Comparison of ENCODE assay signal across 23 cellular contexts in the genomic region with DNA sequence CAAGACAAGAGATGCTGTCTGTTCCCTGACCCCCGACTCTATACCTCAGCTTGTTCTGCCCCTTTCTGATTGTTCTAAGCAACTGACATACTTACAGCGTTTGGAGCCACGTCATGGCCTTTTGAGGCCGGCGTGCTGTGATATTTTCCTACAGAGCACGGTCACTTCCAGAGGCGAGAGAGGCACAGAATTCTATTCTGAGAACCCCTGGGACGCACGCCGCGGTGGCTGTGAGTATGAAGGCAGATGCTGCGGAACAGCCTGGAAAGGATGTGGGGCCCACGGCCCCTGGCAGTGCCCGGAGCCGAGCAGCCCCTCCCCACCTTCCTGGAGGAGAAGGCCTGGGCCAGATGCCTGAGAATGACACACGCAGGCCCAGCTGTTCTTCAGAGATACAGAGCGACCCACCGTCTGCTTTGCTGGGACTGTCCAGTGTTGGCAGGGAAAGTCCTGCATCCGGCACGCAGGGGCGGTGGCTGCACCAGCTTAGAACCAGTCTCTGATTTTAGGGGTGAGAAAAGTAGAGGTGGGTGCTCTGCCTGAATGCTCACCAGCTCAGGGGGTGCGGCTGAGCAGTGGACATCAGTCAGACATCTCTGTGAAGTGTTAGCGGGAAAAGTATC.
"Had no signal": no experiment of that assay in that cellular context is flagged by ENCODE, and none has a peak within 500 bp of the region (broad histone marks: within the 10 kb centered on the region; RNA-seq: fewer than 3 reads in every experiment).

No MANE protein-coding gene starts in this region.

- ATAC-seq: esophagus mucosa; left ventricle myocardium superior; right lobe of liver; stimulated activated naive B cell treated with anti-CD40 and anti-IgM and Interleukin-4, amounts not matched to agents 10 μg/mL and 1 μg/mL and 100 μg/mL, for 72 hours; WTC11 had no signal

- H3K4me1 ChIP-seq: adrenal gland, right lobe of liver had no signal

- H3K9me3 ChIP-seq: adrenal gland, ascending aorta, right lobe of liver, thoracic aorta, upper lobe of left lung had no signal

- DNase-seq: activated CD4-positive, alpha-beta T cell treated with anti-CD3 and anti-CD28 coated beads, Interleukin-2, amount 50 U/mL, for 4 hours; activated CD8-positive, alpha-beta memory T cell treated with anti-CD3 and anti-CD28 coated beads for 24 hours; activated CD8-positive, alpha-beta memory T cell treated with anti-CD3 and anti-CD28 coated beads, Interleukin-2, amount 50 U/mL, for 4 hours; activated gamma-delta T cell treated with Interleukin-2 at 50 U/mL for 16 hours; adrenal gland; brain microvascular endothelial cell; central memory CD4-positive, alpha-beta T cell; effector memory CD4-positive, alpha-beta T cell; foreskin melanocyte; hippocampal formation; left ventricle myocardium superior; occipital lobe; stimulated activated CD4-positive, alpha-beta T cell treated with anti-CD3 and anti-CD28 coated beads, Interleukin-2, amount 100 ng/mL, for 48 hours; stimulated activated CD8-positive, alpha-beta memory T cell treated with anti-CD3 and anti-CD28 coated beads, Interleukin-4, amount 100 ng/mL, for 48 hours; stimulated activated naive B cell treated with anti-CD40 and anti-IgM and Interleukin-4, amounts not matched to agents 10 μg/mL and 1 μg/mL and 100 μg/mL, for 72 hours; T1000 had no signal

- H3K36me3 ChIP-seq: adrenal gland, ascending aorta, brain microvascular endothelial cell, right lobe of liver, thoracic aorta, upper lobe of left lung had no signal

- H3K4me3 ChIP-seq: adrenal gland, ascending aorta, right lobe of liver, thoracic aorta, upper lobe of left lung had no signal

- H3K4me2 ChIP-seq: smooth muscle cell had no signal

- H3K27ac ChIP-seq: adrenal gland, ascending aorta, brain microvascular endothelial cell, right lobe of liver, thoracic aorta, upper lobe of left lung had no signal
